ENCODE assay signal across 1 cellular context in the genomic region with DNA sequence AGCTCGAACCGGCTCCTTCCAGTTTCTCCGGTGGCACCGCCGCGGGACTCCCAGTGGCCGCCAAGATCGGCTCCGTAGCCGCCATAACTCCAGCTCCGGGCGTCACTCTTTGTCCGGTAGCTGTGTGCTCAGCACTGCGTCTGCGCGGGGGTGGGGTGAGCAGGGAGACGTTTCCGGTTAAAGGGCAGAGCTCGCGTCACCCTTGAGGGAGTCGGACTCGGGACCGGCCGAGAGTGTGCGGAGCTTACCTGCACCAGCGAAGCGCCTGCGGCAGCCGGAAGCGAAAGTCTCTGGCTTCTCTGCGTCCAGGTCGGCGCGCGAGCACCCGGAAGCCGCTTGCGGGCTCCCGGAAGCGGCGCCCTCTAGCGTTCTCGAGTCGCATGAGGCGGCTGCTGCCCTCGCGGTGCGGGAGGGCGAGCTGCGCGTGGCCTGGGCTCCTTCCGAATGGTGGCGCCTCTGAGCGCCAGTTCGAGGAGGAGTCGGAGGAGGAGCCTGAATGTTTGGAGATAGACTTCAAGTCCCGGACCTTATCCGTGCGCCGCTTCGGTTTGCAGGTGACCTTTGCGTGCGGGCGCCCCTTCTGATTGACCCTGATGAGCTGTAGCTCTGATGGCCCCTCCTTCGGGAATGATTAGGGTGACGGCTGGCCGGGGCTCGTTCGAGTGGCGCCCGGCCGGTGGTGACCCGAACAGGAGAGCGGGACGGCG.
TF ChIP-seq lines count a peak whose summit lies in the region.

A gene (minus strand): TSS at position 303 of the 707 bp plus-strand sequence. CDS start 218 bp downstream, at position 85.

TF ChIP-seq in HepG2, 621 proteins besides CTCF, POLR2A, EP300 and RAD21 (continued from another document):
- TF ChIP-seq, protein P1, sequence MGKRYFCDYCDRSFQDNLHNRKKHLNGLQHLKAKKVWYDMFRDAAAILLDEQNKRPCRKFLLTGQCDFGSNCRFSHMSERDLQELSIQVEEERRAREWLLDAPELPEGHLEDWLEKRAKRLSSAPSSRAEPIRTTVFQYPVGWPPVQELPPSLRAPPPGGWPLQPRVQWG (CRISPR knock-in tag; IDR thresholded peaks at IDR 0.05; ENCODE audit: borderline replicate concordance, low read depth): no peak
- peak; percentile 94; the same call in 1 of the 2 replicates for TF ChIP-seq ZNF383 (CRISPR knock-in tag; IDR thresholded peaks at IDR 0.05; ENCODE audit: borderline replicate concordance)
- peak; percentile 84 for TF ChIP-seq ZFY (CRISPR knock-in tag; IDR thresholded peaks at IDR 0.05)
- peak; percentile 21 for TF ChIP-seq ZSCAN12 (CRISPR knock-in tag; IDR thresholded peaks at IDR 0.05)
- peak; percentile 54 for TF ChIP-seq ZNF354B (CRISPR knock-in tag; IDR thresholded peaks at IDR 0.05)
- TF ChIP-seq PTBP1 (IDR thresholded peaks at IDR 0.05; ENCODE audit: low read depth, low read length, poor library complexity, severe bottlenecking): peak; percentile 68
